In genomic region chr2:79984476-79984875, GRCh38 we compare ENCODE assay signal across 25 cellular contexts.
"Had no signal": no experiment of that assay in that cellular context is flagged by ENCODE, and none has a peak within 500 bp of the region (broad histone marks: within the 10 kb centered on the region; RNA-seq: fewer than 3 reads in every experiment).

No MANE protein-coding gene starts in this region.

- H3K36me3 Mint-ChIP-seq: activated CD8-positive, alpha-beta memory T cell treated with anti-CD3 and anti-CD28 coated beads, Interleukin-2, amount 10 ng/mL, durations not matched to agents 7 days and 5 days; activated naive CD4-positive, alpha-beta T cell treated with anti-CD3 and anti-CD28 coated beads, Interleukin-2, amount 50 U/mL, for 24 hours had no signal

- H3K4me1 Mint-ChIP-seq: activated B cell treated with CpG ODN at 0.5 μM for 24 hours; activated CD4-positive, alpha-beta T cell treated with anti-CD3 and anti-CD28 coated beads, Interleukin-2, amount 10 ng/mL, durations not matched to agents 24 days and 14 days; activated CD8-positive, alpha-beta memory T cell treated with anti-CD3 and anti-CD28 coated beads, Interleukin-2, amount 10 ng/mL, durations not matched to agents 7 days and 5 days; activated naive CD4-positive, alpha-beta T cell treated with anti-CD3 and anti-CD28 coated beads, Interleukin-2, amount 50 U/mL, for 24 hours had no signal

- H3K27me3 ChIP-seq: ascending aorta, body of pancreas had no signal

- H3K4me3 Mint-ChIP-seq: activated B cell treated with CpG ODN at 0.5 μM for 24 hours; activated CD4-positive, alpha-beta T cell treated with anti-CD3 and anti-CD28 coated beads, Interleukin-2, amount 10 ng/mL, durations not matched to agents 24 days and 14 days; activated CD8-positive, alpha-beta memory T cell treated with anti-CD3 and anti-CD28 coated beads, Interleukin-2, amount 10 ng/mL, durations not matched to agents 7 days and 5 days; activated naive CD4-positive, alpha-beta T cell treated with anti-CD3 and anti-CD28 coated beads, Interleukin-2, amount 50 U/mL, for 24 hours; activated T-cell treated with anti-CD3 and anti-CD28 coated beads, Interleukin-2, amount 50 U/mL, for 24 hours; activated T-helper 1 cell treated with anti-CD3 and anti-CD28 coated beads, Interleukin-12 subunit alpha, Interleukin-12 subunit beta, Interleukin-2, Interleukin-4 antibody, amounts not matched to agents 30 ng/mL and 10 ng/mL and 1 ng/mL, durations not matched to agents 14 hours and 24 hours and 36 hours; T-helper 1 cell treated with Interleukin-12 subunit alpha and Interleukin-12 subunit beta and Interleukin-4 antibody, amounts not matched to agents 30 μg/mL and 1 μg/mL, for 36 hours had no signal

- ATAC-seq: activated CD8-positive, alpha-beta memory T cell treated with anti-CD3 and anti-CD28 coated beads, Interleukin-2, amount 10 ng/mL, durations not matched to agents 7 days and 5 days; body of pancreas had no signal

- H3K27ac ChIP-seq: ascending aorta, body of pancreas had no signal

- H3K36me3 ChIP-seq: ascending aorta had no signal

- DNase-seq: activated B cell treated with CpG ODN at 0.5 μM for 24 hours; activated CD4-positive, alpha-beta T cell treated with anti-CD3 and anti-CD28 coated beads for 1 hour; activated CD4-positive, alpha-beta T cell treated with anti-CD3 and anti-CD28 coated beads, Interleukin-2, amount 10 ng/mL, durations not matched to agents 24 days and 14 days; activated CD4-positive, alpha-beta T cell treated with anti-CD3 and anti-CD28 coated beads, Interleukin-2, amount 50 U/mL, for 48 hours; activated CD8-positive, alpha-beta memory T cell treated with anti-CD3 and anti-CD28 coated beads, Interleukin-2, amount 10 ng/mL, durations not matched to agents 7 days and 5 days; activated effector memory CD4-positive, alpha-beta T cell treated with Interleukin-2 at 50 U/mL for 16 hours; activated naive CD4-positive, alpha-beta T cell; activated T-cell treated with anti-CD3 and anti-CD28 coated beads, Interleukin-2, amount 50 U/mL, for 24 hours; amniotic stem cell; body of pancreas; central memory CD4-positive, alpha-beta T cell; NCI-H1092; NCI-H1417; NCI-H2029; NCI-H2107; NCI-H2171 treated with DMSO at 0.1 percent for 48 hours; NCI-H226; NCI-H510A; NCI-H526 treated with DMSO at 0.1 percent for 48 hours; NCI-H82; SHP77 had no signal

- H3K27me3 Mint-ChIP-seq: activated B cell treated with CpG ODN at 0.5 μM for 24 hours; activated CD4-positive, alpha-beta T cell treated with anti-CD3 and anti-CD28 coated beads, Interleukin-2, amount 10 ng/mL, durations not matched to agents 24 days and 14 days; activated CD8-positive, alpha-beta memory T cell treated with anti-CD3 and anti-CD28 coated beads, Interleukin-2, amount 10 ng/mL, durations not matched to agents 7 days and 5 days; activated naive CD4-positive, alpha-beta T cell treated with anti-CD3 and anti-CD28 coated beads, Interleukin-2, amount 50 U/mL, for 24 hours; activated T-cell treated with anti-CD3 and anti-CD28 coated beads, Interleukin-2, amount 50 U/mL, for 24 hours had no signal

- H3K4me1 ChIP-seq: ascending aorta, body of pancreas had no signal

- H3K4me3 ChIP-seq: ascending aorta, body of pancreas had no signal

- H3K27ac Mint-ChIP-seq: activated B cell treated with CpG ODN at 0.5 μM for 24 hours; activated CD4-positive, alpha-beta T cell treated with anti-CD3 and anti-CD28 coated beads, Interleukin-2, amount 10 ng/mL, durations not matched to agents 24 days and 14 days; activated CD8-positive, alpha-beta memory T cell treated with anti-CD3 and anti-CD28 coated beads, Interleukin-2, amount 10 ng/mL, durations not matched to agents 7 days and 5 days; activated naive CD4-positive, alpha-beta T cell treated with anti-CD3 and anti-CD28 coated beads, Interleukin-2, amount 50 U/mL, for 24 hours; activated T-cell treated with anti-CD3 and anti-CD28 coated beads, Interleukin-2, amount 50 U/mL, for 24 hours; activated T-helper 1 cell treated with anti-CD3 and anti-CD28 coated beads, Interleukin-12 subunit alpha, Interleukin-12 subunit beta, Interleukin-2, Interleukin-4 antibody, amounts not matched to agents 30 ng/mL and 10 ng/mL and 1 ng/mL, durations not matched to agents 14 hours and 24 hours and 36 hours; T-helper 1 cell treated with Interleukin-12 subunit alpha and Interleukin-12 subunit beta and Interleukin-4 antibody, amounts not matched to agents 30 μg/mL and 1 μg/mL, for 36 hours had no signal

- H3K9me3 ChIP-seq: ascending aorta, body of pancreas had no signal

- H3K9me3 Mint-ChIP-seq: activated B cell treated with CpG ODN at 0.5 μM for 24 hours; activated CD4-positive, alpha-beta T cell treated with anti-CD3 and anti-CD28 coated beads, Interleukin-2, amount 10 ng/mL, durations not matched to agents 24 days and 14 days; activated naive CD4-positive, alpha-beta T cell treated with anti-CD3 and anti-CD28 coated beads, Interleukin-2, amount 50 U/mL, for 24 hours; activated T-helper 1 cell treated with anti-CD3 and anti-CD28 coated beads, Interleukin-12 subunit alpha, Interleukin-12 subunit beta, Interleukin-2, Interleukin-4 antibody, amounts not matched to agents 30 ng/mL and 10 ng/mL and 1 ng/mL, durations not matched to agents 14 hours and 24 hours and 36 hours; T-helper 1 cell treated with Interleukin-12 subunit alpha and Interleukin-12 subunit beta and Interleukin-4 antibody, amounts not matched to agents 30 μg/mL and 1 μg/mL, for 36 hours had no signal
